20 cellular contexts compared by ENCODE assay signal in genomic region chr10:96338279-96338925, GRCh38. TPM values are rescaled to one million over a fixed set of nuclear protein-coding genes. Genes with fewer than 3 reads are reported as not detected.
DNase-seq lines count a peak whose midpoint lies in the region; ATAC-seq and TF ChIP-seq lines count a peak whose summit lies in the region.
"Had no signal": no experiment of that assay in that cellular context is flagged by ENCODE, and none has a peak within 500 bp of the region (broad histone marks: within the 10 kb centered on the region; RNA-seq: fewer than 3 reads in every experiment).

No MANE protein-coding gene starts in this region.

- in situ Hi-C loops in SK-MEL-5 (cut with HindIII; ENCODE audit: low pct_unique_long_range_greater_than_20kb, low sequenced_read_pairs): no loop called here

- no peaks in the 10 kb centered on the region for H3K36me3 Mint-ChIP-seq in neural progenitor cell
- H3K36me3 Mint-ChIP-seq: CD8-positive, alpha-beta T cell had no signal

- no peaks in the 10 kb centered on the region for H3K79me2 ChIP-seq in neural progenitor cell (ENCODE audit: low read depth)

- ATAC-seq in GM19351 (IDR thresholded peaks at IDR 0.05; ENCODE audit: unreplicated experiment): no peak
- no peak for ATAC-seq in HG02678 (IDR thresholded peaks at IDR 0.05; ENCODE audit: unreplicated experiment)
- ATAC-seq: CD8-positive, alpha-beta T cell; K562 had no signal

- H3K4me3 Mint-ChIP-seq in neural progenitor cell: no peak overlapping the region
- H3K4me3 Mint-ChIP-seq: CD8-positive, alpha-beta T cell had no signal

- H3K27me3 Mint-ChIP-seq in neural progenitor cell (ENCODE audit: insufficient read depth, low read depth): no peaks in the 10 kb centered on the region

- no peak overlapping the region for H3K27ac ChIP-seq in neural progenitor cell
- H3K27ac ChIP-seq in temporal lobe (ENCODE audit: low read depth, low read length): peak overlapping the region; percentile 80
- H3K27ac ChIP-seq: Peyer's patch, SJSA1 had no signal

- peak overlapping the region; percentile 72 for H3K4me2 ChIP-seq in neural progenitor cell
- H3K4me2 ChIP-seq: BLaER1 treated with 17β-estradiol and CSF1 and Interleukin-3, amounts not matched to agents 10 nM and 100 nM had no signal

- no peaks in the 10 kb centered on the region for H3K9me3 Mint-ChIP-seq in neural progenitor cell
- H3K9me3 Mint-ChIP-seq: CD8-positive, alpha-beta T cell had no signal

- no peak overlapping the region for H3K4me3 ChIP-seq in neural progenitor cell
- H3K4me3 ChIP-seq: BLaER1 treated with 17β-estradiol and CSF1 and Interleukin-3, amounts not matched to agents 10 nM and 100 nM; K562; Peyer's patch; SJSA1 had no signal

- TF ChIP-seq CTCF in neural progenitor cell (IDR thresholded peaks at IDR 0.05): no peak

- H3K9ac ChIP-seq in neural progenitor cell: no peak overlapping the region

- H3K9me3 ChIP-seq in neural progenitor cell (ENCODE audit: low read depth): no peaks in the 10 kb centered on the region
- H3K9me3 ChIP-seq: Peyer's patch, SJSA1 had no signal

- peaks cover 6% of the 10 kb centered on the region for H3K27me3 ChIP-seq in neural progenitor cell
- H3K27me3 ChIP-seq: BLaER1 treated with 17β-estradiol and CSF1 and Interleukin-3, amounts not matched to agents 10 nM and 100 nM; Peyer's patch had no signal

- peaks cover 41% of the 10 kb centered on the region for H3K4me1 ChIP-seq in neural progenitor cell
- H3K4me1 ChIP-seq: Peyer's patch, SJSA1 had no signal

- no peaks in the 10 kb centered on the region for H3K36me3 ChIP-seq in neural progenitor cell
- H3K36me3 ChIP-seq: Peyer's patch, SJSA1 had no signal

- DNase-seq in SK-MEL-5 (ENCODE audit: low read depth, low spot score) (peak; percentile 2), foreskin melanocyte (peak; percentile 27), neural progenitor cell (ENCODE audit: low spot score) (peak; percentile 68), COLO668 (lab: John Stamatoyannopoulos, UW; ENCODE audit: unreplicated experiment) (no peak)
- DNase-seq: CD8-positive, alpha-beta T cell; GOT3; NCI-H1092 treated with DMSO at 0.1 percent for 48 hours; NCI-H146; NCI-H2081; NCI-H2171 treated with DMSO at 0.1 percent for 48 hours; NCI-H446; NCI-H526 treated with DMSO at 0.1 percent for 48 hours; Peyer's patch had no signal

- H2AFZ ChIP-seq in neural progenitor cell (replicated peaks): peak overlapping the region; percentile 92

- H3K27ac Mint-ChIP-seq in neural progenitor cell: no peak overlapping the region
- H3K27ac Mint-ChIP-seq: CD8-positive, alpha-beta T cell had no signal

- H3F3A ChIP-seq in neural progenitor cell (ENCODE audit: low read depth): peaks cover 38% of the 10 kb centered on the region

- peaks cover 11% of the 10 kb centered on the region for H3K4me1 Mint-ChIP-seq in neural progenitor cell

- no peaks in the 10 kb centered on the region for H4K20me1 ChIP-seq in neural progenitor cell (ENCODE audit: low read depth)

RNA-seq across cellular contexts. Expression of gene OPALIN, which starts 20.4 kb away (rescaled TPM):
- not detected in 2 replicates for total RNA-seq in SK-MEL-5 (2014; rRNA removed; shearing (Covaris generic))
- not detected in 2 replicates for polyA plus RNA-seq in SK-MEL-5 (2015; cell fraction: cytosol; rRNA removed)
- polyA plus RNA-seq in SK-MEL-5 (2015; cell fraction: nucleus; rRNA removed): not detected in 2 replicates
- not detected in 2 replicates for total RNA-seq in neural progenitor cell (ENCODE audit: low replicate concordance)
- total RNA-seq in temporal lobe: not detected
- total RNA-seq: A673; CD8-positive, alpha-beta T cell; K562; Peyer's patch; SJSA1 had no signal
- polyA plus RNA-seq: K562 had no signal

RNA-seq across cellular contexts. Expression of gene DNTT, which starts 34.2 kb away (rescaled TPM):
- not detected in 2 replicates for total RNA-seq in SK-MEL-5 (2014; rRNA removed; shearing (Covaris generic))
- not detected in 2 replicates for polyA plus RNA-seq in SK-MEL-5 (2015; cell fraction: cytosol; rRNA removed)
- not detected in 2 replicates for polyA plus RNA-seq in SK-MEL-5 (2015; cell fraction: nucleus; rRNA removed)
- not detected in 2 replicates for total RNA-seq in neural progenitor cell (ENCODE audit: low replicate concordance)
- not detected for total RNA-seq in temporal lobe
- total RNA-seq: A673; CD8-positive, alpha-beta T cell; K562; Peyer's patch; SJSA1 had no signal
- polyA plus RNA-seq: K562 had no signal
